13 cellular contexts compared by ENCODE assay signal in genomic region chr3:150635076-150635475, GRCh38. TPM values are rescaled to one million over a fixed set of nuclear protein-coding genes. Genes with fewer than 3 reads are reported as not detected.
DNase-seq lines count a peak whose midpoint lies in the region; ATAC-seq, FAIRE-seq and TF ChIP-seq lines count a peak whose summit lies in the region.
"Had no signal": no experiment of that assay in that cellular context is flagged by ENCODE, and none has a peak within 500 bp of the region (broad histone marks: within the 10 kb centered on the region; RNA-seq: fewer than 3 reads in every experiment).

No MANE protein-coding gene starts in this region.

- TF ChIP-seq CTCF in GM12878 (IDR thresholded peaks at IDR 0.05 in 2 of 3, conservative IDR thresholded peaks at IDR 0.05 in 1 of 3; ENCODE audit: control insufficient read depth in 2 of 3, extremely low read depth in 1 of 3, insufficient read depth in 1 of 3, low read depth in 3 of 3, low read length in 3 of 3) (no peak), natural killer cell (IDR thresholded peaks at IDR 0.05) (no peak), CD14-positive monocyte (IDR thresholded peaks at IDR 0.05) (no peak)

- H3K36me3 Mint-ChIP-seq in CD8-positive, alpha-beta memory T cell: peaks cover 0 to 19% (median 0%) of the 10 kb centered on the region in 3 donors
- no peaks in the 10 kb centered on the region for H3K36me3 Mint-ChIP-seq in natural killer cell
- peaks cover 14 to 21% of the 10 kb centered on the region in 2 donors for H3K36me3 Mint-ChIP-seq in CD14-positive monocyte

- POLR2A ChIA-PET in CD8-positive, alpha-beta memory T cell (lab: Charles Lee): interaction anchor here (0.6 to 1.3 kb wide), 4 partner anchors 32 to 128 kb away, joined by 3 to 5 read pairs (median 4); partner anchors contain the start of genes EIF2A, SELENOT, SERP1 and SIAH2
- POLR2A ChIA-PET in GM12878 (lab: Charles Lee): interaction anchor here (0.7 to 1.2 kb wide), 4 partner anchors 29 to 345 kb away, joined by 3 to 5 read pairs (median 3); partner anchors contain the start of gene SELENOT

- intact Hi-C loops in GM12878 (cut with micrococcal nuclease; ENCODE audit: unreplicated experiment) (no loop called here), natural killer cell (cut with micrococcal nuclease) (loop anchor here (1.0 to 5.0 kb wide), 2 partner anchors 32 to 67 kb away; partner anchors contain the start of genes ERICH6 and SELENOT), CD14-positive monocyte (cut with micrococcal nuclease) (no loop called here)

- peaks cover 28 to 40% (median 37%) of the 10 kb centered on the region in 3 donors for H3K4me1 Mint-ChIP-seq in CD8-positive, alpha-beta memory T cell
- peaks cover 44 to 45% of the 10 kb centered on the region in 2 donors for H3K4me1 Mint-ChIP-seq in natural killer cell
- peaks cover 6% of the 10 kb centered on the region for H3K4me1 Mint-ChIP-seq in CD14-positive monocyte

- in situ Hi-C loops in GM12878 (cut with MboI): no loop called here

- no peak overlapping the region for H3K4me3 ChIP-seq in CD8-positive, alpha-beta memory T cell (ENCODE audit: low read length)
- H3K4me3 ChIP-seq in GM12878: no peak overlapping the region

- BruUV-seq in GM12878 (replicated peaks; lab: Mats Ljungman, UMichigan): no TSS peak

- peak overlapping the region; percentile 40 to 89 (median 62) for H3K27ac Mint-ChIP-seq in CD8-positive, alpha-beta memory T cell
- H3K27ac Mint-ChIP-seq in natural killer cell: peak overlapping the region; percentile 91 to 98
- H3K27ac Mint-ChIP-seq in CD14-positive monocyte: no peak overlapping the region

- no peaks in the 10 kb centered on the region for H4K20me1 ChIP-seq in GM12878 (ENCODE audit: control insufficient read depth, insufficient read depth)

- H2AFZ ChIP-seq in GM12878 (ENCODE audit: control insufficient read depth, low read depth, low read length): no peak overlapping the region; the same call in 1 of the 2 replicates

- FAIRE-seq in GM12878 (lab: Jason Lieb, UNC): no peak

- ATAC-seq in GM12878 (peak; percentile 53), natural killer cell (peak; percentile 38 to 57 (median 53)), GM18511 (IDR thresholded peaks at IDR 0.05; ENCODE audit: unreplicated experiment) (no peak)
- ATAC-seq: HCT116 had no signal

- H3K9ac ChIP-seq in GM12878 (ENCODE audit: control insufficient read depth, insufficient read depth, low read length): no peak overlapping the region

- H3K27ac ChIP-seq in CD8-positive, alpha-beta memory T cell (ENCODE audit: low read depth, low read length): no peak overlapping the region
- H3K27ac ChIP-seq in KOPT-K1 (ENCODE audit: low read depth, low read length, poor library complexity, severe bottlenecking) (peak overlapping the region; percentile 59), GM12878 (ENCODE audit: control insufficient read depth, insufficient read depth) (0 out of 2 replicates have a peak overlapping the region, but pooled peaks have one; percentile 33)

- no peak for TF ChIP-seq POLR2A in GM12878 (IDR thresholded peaks at IDR 0.05; ENCODE audit: low read depth, low read length)

- H3K9me3 Mint-ChIP-seq in CD8-positive, alpha-beta memory T cell: no peaks in the 10 kb centered on the region
- H3K9me3 Mint-ChIP-seq in natural killer cell (no peaks in the 10 kb centered on the region), CD14-positive monocyte (no peaks in the 10 kb centered on the region)

- no peak for DNase-seq in CD8-positive, alpha-beta memory T cell
- no peak for DNase-seq in GM12878 (ENCODE audit: low read depth, low spot score)
- peak; percentile 23 for DNase-seq in natural killer cell
- no peak for DNase-seq in CD14-positive monocyte (ENCODE audit: low spot score)
- DNase-seq in T-helper 9 cell: no peak
- DNase-seq: dorsolateral prefrontal cortex, foreskin fibroblast, GDM1, NCI-H2227 treated with DMSO at 0.1 percent for 48 hours, right cardiac atrium had no signal

- SMC1A ChIA-PET in GM12878 (lab: Charles Lee; ENCODE audit: uncharacterized antibody, unreplicated experiment): interaction anchor here (0.7 to 2.0 kb wide), 14 partner anchors 9 to 129 kb away, joined by 3 to 9 read pairs (median 4); no protein-coding TSS in a partner anchor

- peak overlapping the region; percentile 21 to 80 (median 56) for H3K4me3 Mint-ChIP-seq in CD8-positive, alpha-beta memory T cell
- H3K4me3 Mint-ChIP-seq in natural killer cell: peak overlapping the region; percentile 80
- no peak overlapping the region for H3K4me3 Mint-ChIP-seq in CD14-positive monocyte

- H3K4me1 ChIP-seq in CD8-positive, alpha-beta memory T cell (ENCODE audit: insufficient read depth, low read length): peaks cover 16% of the 10 kb centered on the region
- H3K4me1 ChIP-seq in GM12878 (ENCODE audit: control insufficient read depth, insufficient read depth, low read length): peaks cover 5% of the 10 kb centered on the region

- TF ChIP-seq RAD21 in GM12878 (IDR thresholded peaks at IDR 0.05; ENCODE audit: insufficient read depth, low read depth, low read length): no peak

- no peaks in the 10 kb centered on the region for H3K36me3 ChIP-seq in CD8-positive, alpha-beta memory T cell (ENCODE audit: insufficient read depth, low read length)
- H3K36me3 ChIP-seq in KOPT-K1 (ENCODE audit: insufficient read depth, low read length) (peaks cover 18% of the 10 kb centered on the region), GM12878 (ENCODE audit: control insufficient read depth in 2 of 2, insufficient read depth in 2 of 2, low read length in 1 of 2) (peaks cover 1 to 9% of the 10 kb centered on the region in 2 experiments)

- WGBS in GM12878 (ENCODE audit: insufficient coverage, insufficient replicate concordance, low lambda C conversion rate, missing lambda C conversion rate): 65% methylated on average over 6 of the region's 6 CpGs

- H3K4me2 ChIP-seq in GM12878 (ENCODE audit: control insufficient read depth, insufficient read depth): no peak overlapping the region

- H3K27me3 ChIP-seq in CD8-positive, alpha-beta memory T cell (ENCODE audit: insufficient read depth, low read length, poor library complexity, severe bottlenecking): no peaks in the 10 kb centered on the region
- H3K27me3 ChIP-seq in GM12878 (replicated peaks in 1 of 2; ENCODE audit: control insufficient read depth in 2 of 2, insufficient read depth in 2 of 2, low read length in 1 of 2): no peaks in the 10 kb centered on the region
- H3K27me3 ChIP-seq: dorsolateral prefrontal cortex had no signal

- H3K27me3 Mint-ChIP-seq in CD8-positive, alpha-beta memory T cell: no peaks in the 10 kb centered on the region
- H3K27me3 Mint-ChIP-seq in natural killer cell (ENCODE audit: low read depth in 2 of 2) (no peaks in the 10 kb centered on the region), CD14-positive monocyte (ENCODE audit: low read depth in 3 of 3) (peaks cover 0 to 3% (median 0%) of the 10 kb centered on the region in 3 donors)

- no peaks in the 10 kb centered on the region for H3K79me2 ChIP-seq in GM12878 (ENCODE audit: control insufficient read depth, insufficient read depth, low read length)

- CTCF ChIA-PET in CD8-positive, alpha-beta memory T cell (lab: Charles Lee): interaction anchor here (1.2 kb wide), 3 partner anchors 32 to 69 kb away, joined by 3 to 4 read pairs (median 4); partner anchors contain the start of genes ERICH6 and SELENOT
- CTCF ChIA-PET in GM12878 (lab: Yijun Ruan, JAX): interaction anchor here (0.6 to 1.3 kb wide), 2 partner anchors 45 to 528 kb away, joined by 5 read pairs; no protein-coding TSS in a partner anchor

- H3K9me3 ChIP-seq in CD8-positive, alpha-beta memory T cell (ENCODE audit: low read length): no peaks in the 10 kb centered on the region
- H3K9me3 ChIP-seq in KOPT-K1 (ENCODE audit: insufficient read depth, low read length, poor library complexity, severe bottlenecking) (no peaks in the 10 kb centered on the region), GM12878 (replicated peaks; ENCODE audit: control insufficient read depth, insufficient read depth, low read length) (no peaks in the 10 kb centered on the region)

- TF ChIP-seq EP300 in GM12878 (IDR thresholded peaks at IDR 0.05; ENCODE audit: borderline replicate concordance in 1 of 2, control insufficient read depth in 1 of 2, low read depth in 2 of 2, low read length in 2 of 2): no peak

- RAD21 ChIA-PET in GM12878 (lab: Charles Lee; ENCODE audit: unreplicated experiment): interaction anchor here (0.7 to 2.0 kb wide), 9 partner anchors 21 to 107 kb away, joined by 3 to 8 read pairs (median 3); partner anchors contain the start of genes EIF2A, ERICH6 and SERP1

TF ChIP-seq in GM12878, 131 proteins besides CTCF, POLR2A, EP300 and RAD21 (continues in another document):
- TF ChIP-seq SMAD5 (IDR thresholded peaks at IDR 0.05; ENCODE audit: low read depth): no peak
- TF ChIP-seq HDAC6 (IDR thresholded peaks at IDR 0.05; ENCODE audit: unreplicated experiment): no peak
- no peak for TF ChIP-seq STAT3 (IDR thresholded peaks at IDR 0.05; ENCODE audit: low read depth, low read length)
- no peak for TF ChIP-seq TCF3 (IDR thresholded peaks at IDR 0.05; ENCODE audit: borderline replicate concordance, insufficient read depth, low read depth, low read length)

RNA-seq across cellular contexts. Expression of gene SELENOT, which starts 32.0 kb away (rescaled TPM):
- total RNA-seq in CD8-positive, alpha-beta memory T cell: 100 to 1,000 TPM; 158 to 162 TPM
- 311 TPM for polyA plus RNA-seq in CD8-positive, alpha-beta memory T cell
- total RNA-seq in GM12878 (2013; cell fraction: nucleolus; rRNA removed): 80.1 and 88.1 TPM in 2 replicates
- total RNA-seq in GM12878 (2014; rRNA removed): 234 and 236 TPM in 2 replicates
- 87.7 and 89.4 TPM in 2 replicates for total RNA-seq in GM12878 (2014; rRNA removed; fragmentation: Illumina TruSeq; extraction: Trizol)
- total RNA-seq in GM12878 (2021): 111 and 113 TPM in 2 replicates
- polyA plus RNA-seq in GM12878 (2011; ENCODE audit: low read depth): 62.6 TPM
- 722 and 768 TPM in 2 replicates for polyA plus RNA-seq in GM12878 (2011; rRNA removed)
- polyA plus RNA-seq in GM12878 (2011; cell fraction: cytosol; rRNA removed): 492 and 659 TPM in 2 replicates
- polyA plus RNA-seq in GM12878 (2011; cell fraction: nucleus; rRNA removed): 155 and 277 TPM in 2 replicates
- 82.2 and 102 TPM in 2 replicates for polyA plus RNA-seq in GM12878 (2012)
- 221 and 236 TPM in 2 replicates for polyA plus RNA-seq in GM12878 (2014; fragmentation: Illumina TruSeq; extraction: Trizol)
- 100 to 1,000 TPM; 323 to 593 TPM for polyA plus RNA-seq in GM12878 (2014; fragmentation: Nextera tagmentation; extraction: Ambion mirVana)
- polyA plus RNA-seq in GM12878 (2014; rRNA removed): 149 and 160 TPM in 2 replicates
- 100 to 1,000 TPM; 285 to 289 TPM for polyA plus RNA-seq in GM12878 (2016; fragmentation: Nextera tagmentation; extraction: Ambion mirVana)
- 644 and 784 TPM in 2 replicates for polyA minus RNA-seq in GM12878 (2011; rRNA and poly(A)+ RNA removed)
- 90.9 and 99.9 TPM in 2 replicates for polyA minus RNA-seq in GM12878 (2011; cell fraction: cytosol; rRNA and poly(A)+ RNA removed)
- 73.4 and 77.1 TPM in 2 replicates for polyA minus RNA-seq in GM12878 (2011; cell fraction: nucleus; rRNA and poly(A)+ RNA removed)
- 100 to 1,000 TPM; 121 to 142 (median 133) TPM for total RNA-seq in natural killer cell
- polyA plus RNA-seq in CD14-positive monocyte: 100 to 1,000 TPM; 492 to 549 TPM

Comparison
In these comparisons a context has a peak if more than half of its experiments do, and no peak if none do; other contexts are left out.
1. H3K27ac Mint-ChIP-seq: peak in CD8-positive, alpha-beta memory T cell (8 of 8) and natural killer cell (2 of 2); none in CD14-positive monocyte (0 of 7).
2. H3K4me3 Mint-ChIP-seq: peak in CD8-positive, alpha-beta memory T cell (7 of 7) and natural killer cell (single experiment); none in CD14-positive monocyte (0 of 2).